In genomic region chr21:42747746-42748351, GRCh38 we compare ENCODE assay signal across 19 cellular contexts.
DNase-seq lines count a peak whose midpoint lies in the region; ATAC-seq and TF ChIP-seq lines count a peak whose summit lies in the region.
"Had no signal": no experiment of that assay in that cellular context is flagged by ENCODE, and none has a peak within 500 bp of the region (broad histone marks: within the 10 kb centered on the region; RNA-seq: fewer than 3 reads in every experiment).

No MANE protein-coding gene starts in this region.

- no peaks in the 10 kb centered on the region for H3K9me3 ChIP-seq in neural progenitor cell (ENCODE audit: low read depth)
- no peaks in the 10 kb centered on the region for H3K9me3 ChIP-seq in upper lobe of right lung
- H3K9me3 ChIP-seq: body of pancreas, prostate gland had no signal

- H3K27ac ChIP-seq in neural progenitor cell (no peak overlapping the region), upper lobe of right lung (peak overlapping the region; percentile 49)

- intact Hi-C loops in upper lobe of right lung (cut with DNase I): no loop called here

- H3K27ac Mint-ChIP-seq in activated naive CD8-positive, alpha-beta T cell treated with anti-CD3 and anti-CD28 coated beads, Interleukin-2, amount 10 ng/mL, durations not matched to agents 7 days and 5 days: peak overlapping the region; percentile 40
- H3K27ac Mint-ChIP-seq in activated naive CD8-positive, alpha-beta T cell treated with anti-CD3 and anti-CD28 coated beads for 36 hours: no peak overlapping the region
- peak overlapping the region; percentile 93 to 97 for H3K27ac Mint-ChIP-seq in effector memory CD8-positive, alpha-beta T cell
- no peak overlapping the region for H3K27ac Mint-ChIP-seq in neural progenitor cell
- no peak overlapping the region for H3K27ac Mint-ChIP-seq in osteocyte (ENCODE audit: unreplicated experiment)
- H3K27ac Mint-ChIP-seq: stimulated activated naive B cell treated with anti-CD40 and anti-IgM and Interleukin-4, amounts not matched to agents 10 μg/mL and 1 μg/mL and 100 μg/mL, for 72 hours had no signal

- H3K36me3 Mint-ChIP-seq in activated naive CD8-positive, alpha-beta T cell treated with anti-CD3 and anti-CD28 coated beads, Interleukin-2, amount 10 ng/mL, durations not matched to agents 7 days and 5 days: no peaks in the 10 kb centered on the region
- H3K36me3 Mint-ChIP-seq in activated naive CD8-positive, alpha-beta T cell treated with anti-CD3 and anti-CD28 coated beads for 36 hours: no peaks in the 10 kb centered on the region
- no peaks in the 10 kb centered on the region for H3K36me3 Mint-ChIP-seq in effector memory CD8-positive, alpha-beta T cell (ENCODE audit: insufficient read depth)
- peaks cover under 1% of the 10 kb centered on the region for H3K36me3 Mint-ChIP-seq in neural progenitor cell
- no peaks in the 10 kb centered on the region for H3K36me3 Mint-ChIP-seq in osteocyte (ENCODE audit: unreplicated experiment)
- H3K36me3 Mint-ChIP-seq: stimulated activated naive B cell treated with anti-CD40 and anti-IgM and Interleukin-4, amounts not matched to agents 10 μg/mL and 1 μg/mL and 100 μg/mL, for 72 hours had no signal

- no peak overlapping the region for H3K9ac ChIP-seq in neural progenitor cell

- no peaks in the 10 kb centered on the region for H3K9me3 Mint-ChIP-seq in activated naive CD8-positive, alpha-beta T cell treated with anti-CD3 and anti-CD28 coated beads, Interleukin-2, amount 10 ng/mL, durations not matched to agents 7 days and 5 days
- H3K9me3 Mint-ChIP-seq in activated naive CD8-positive, alpha-beta T cell treated with anti-CD3 and anti-CD28 coated beads for 36 hours: no peaks in the 10 kb centered on the region
- no peaks in the 10 kb centered on the region for H3K9me3 Mint-ChIP-seq in effector memory CD8-positive, alpha-beta T cell
- H3K9me3 Mint-ChIP-seq in neural progenitor cell (no peaks in the 10 kb centered on the region), osteocyte (ENCODE audit: unreplicated experiment) (no peaks in the 10 kb centered on the region)
- H3K9me3 Mint-ChIP-seq: stimulated activated naive B cell treated with anti-CD40 and anti-IgM and Interleukin-4, amounts not matched to agents 10 μg/mL and 1 μg/mL and 100 μg/mL, for 72 hours; T-helper 1 cell treated with Interleukin-12 subunit alpha and Interleukin-12 subunit beta and Interleukin-4 antibody, amounts not matched to agents 30 μg/mL and 1 μg/mL, for 36 hours had no signal

- no peaks in the 10 kb centered on the region for H3K79me2 ChIP-seq in neural progenitor cell (ENCODE audit: low read depth)

- H4K20me1 ChIP-seq in neural progenitor cell (ENCODE audit: low read depth): peaks cover 8% of the 10 kb centered on the region

- peak overlapping the region; percentile 27 for H3K4me2 ChIP-seq in neural progenitor cell

- no peaks in the 10 kb centered on the region for H3F3A ChIP-seq in neural progenitor cell (ENCODE audit: low read depth)

- H3K36me3 ChIP-seq in neural progenitor cell: no peaks in the 10 kb centered on the region
- no peaks in the 10 kb centered on the region for H3K36me3 ChIP-seq in upper lobe of right lung
- H3K36me3 ChIP-seq: prostate gland had no signal

- no peaks in the 10 kb centered on the region for H3K27me3 Mint-ChIP-seq in activated naive CD8-positive, alpha-beta T cell treated with anti-CD3 and anti-CD28 coated beads, Interleukin-2, amount 10 ng/mL, durations not matched to agents 7 days and 5 days
- H3K27me3 Mint-ChIP-seq in activated naive CD8-positive, alpha-beta T cell treated with anti-CD3 and anti-CD28 coated beads for 36 hours: no peaks in the 10 kb centered on the region
- peaks cover 0 to 3% of the 10 kb centered on the region in 2 donors for H3K27me3 Mint-ChIP-seq in effector memory CD8-positive, alpha-beta T cell
- H3K27me3 Mint-ChIP-seq in neural progenitor cell (ENCODE audit: insufficient read depth, low read depth): peaks cover 2% of the 10 kb centered on the region
- H3K27me3 Mint-ChIP-seq in osteocyte (ENCODE audit: unreplicated experiment): peaks cover 3% of the 10 kb centered on the region

- POLR2A ChIA-PET in activated naive CD8-positive, alpha-beta T cell treated with anti-CD3 and anti-CD28 coated beads, Interleukin-2, amount 10 ng/mL, durations not matched to agents 7 days and 5 days (lab: Charles Lee): interaction anchor here (1.9 to 3.3 kb wide), 4 partner anchors 9 to 94 kb away, joined by 8 to 36 read pairs (median 11); partner anchors contain the start of gene PDE9A

- ATAC-seq in activated naive CD8-positive, alpha-beta T cell treated with anti-CD3 and anti-CD28 coated beads, Interleukin-2, amount 10 ng/mL, durations not matched to agents 7 days and 5 days (ENCODE audit: low read depth): no peak
- no peak for ATAC-seq in effector memory CD8-positive, alpha-beta T cell (replicated peaks)
- ATAC-seq in upper lobe of right lung: no peak
- ATAC-seq: body of pancreas had no signal

- no peak for DNase-seq in activated naive CD8-positive, alpha-beta T cell treated with anti-CD3 and anti-CD28 coated beads, Interleukin-2, amount 10 ng/mL, durations not matched to agents 7 days and 5 days
- DNase-seq in activated naive CD8-positive, alpha-beta T cell treated with anti-CD3 and anti-CD28 coated beads for 36 hours: no peak
- DNase-seq in effector memory CD8-positive, alpha-beta T cell: no peak
- DNase-seq in neural progenitor cell (ENCODE audit: low spot score) (peak; percentile 15), upper lobe of right lung (peak; percentile 44), NCI-H2081 treated with DMSO at 0.1 percent for 48 hours (lab: John Stamatoyannopoulos, UW) (no peak), osteocyte (ENCODE audit: extremely low spot score, unreplicated experiment) (no peak), iPS-NIHi7 (ENCODE audit: extremely low spot score) (no peak)
- DNase-seq: activated gamma-delta T cell treated with Interleukin-2 at 50 U/mL for 16 hours; body of pancreas; Calu3; GDM1; left colon; NCI-H187; NCI-H446 treated with DMSO at 0.1 percent for 48 hours; stimulated activated CD4-positive, alpha-beta T cell treated with anti-CD3 and anti-CD28 coated beads, Interleukin-12 subunit alpha, Interleukin-12 subunit beta, amount 100 ng/mL, for 4 hours; stimulated activated naive B cell treated with anti-CD40 and anti-IgM and Interleukin-4, amounts not matched to agents 10 μg/mL and 1 μg/mL and 100 μg/mL, for 72 hours had no signal

- TF ChIP-seq CTCF in neural progenitor cell (IDR thresholded peaks at IDR 0.05) (no peak), upper lobe of right lung (IDR thresholded peaks at IDR 0.05) (no peak), osteocyte (IDR thresholded peaks at IDR 0.05) (no peak)

- H3K4me3 Mint-ChIP-seq in activated naive CD8-positive, alpha-beta T cell treated with anti-CD3 and anti-CD28 coated beads, Interleukin-2, amount 10 ng/mL, durations not matched to agents 7 days and 5 days: no peak overlapping the region
- H3K4me3 Mint-ChIP-seq in activated naive CD8-positive, alpha-beta T cell treated with anti-CD3 and anti-CD28 coated beads for 36 hours: no peak overlapping the region
- H3K4me3 Mint-ChIP-seq in effector memory CD8-positive, alpha-beta T cell: peak overlapping the region in 1 of 2 donors; percentile 7
- H3K4me3 Mint-ChIP-seq in neural progenitor cell: no peak overlapping the region
- H3K4me3 Mint-ChIP-seq in osteocyte (ENCODE audit: unreplicated experiment): no peak overlapping the region

- peaks cover 21% of the 10 kb centered on the region for H3K4me1 Mint-ChIP-seq in activated naive CD8-positive, alpha-beta T cell treated with anti-CD3 and anti-CD28 coated beads, Interleukin-2, amount 10 ng/mL, durations not matched to agents 7 days and 5 days
- H3K4me1 Mint-ChIP-seq in activated naive CD8-positive, alpha-beta T cell treated with anti-CD3 and anti-CD28 coated beads for 36 hours: peaks cover 22% of the 10 kb centered on the region
- peaks cover 13 to 15% of the 10 kb centered on the region in 2 donors for H3K4me1 Mint-ChIP-seq in effector memory CD8-positive, alpha-beta T cell (ENCODE audit: low read depth in 2 of 2)
- H3K4me1 Mint-ChIP-seq in neural progenitor cell: peaks cover 30% of the 10 kb centered on the region
- no peaks in the 10 kb centered on the region for H3K4me1 Mint-ChIP-seq in osteocyte (ENCODE audit: unreplicated experiment)

- H3K4me3 ChIP-seq in neural progenitor cell: no peak overlapping the region
- no peak overlapping the region for H3K4me3 ChIP-seq in upper lobe of right lung
- H3K4me3 ChIP-seq: body of pancreas, prostate gland had no signal

- no peak overlapping the region for H2AFZ ChIP-seq in neural progenitor cell (replicated peaks)

- H3K27me3 ChIP-seq in neural progenitor cell (no peaks in the 10 kb centered on the region), upper lobe of right lung (no peaks in the 10 kb centered on the region)
- H3K27me3 ChIP-seq: body of pancreas had no signal

- H3K4me1 ChIP-seq in neural progenitor cell (peaks cover 21% of the 10 kb centered on the region), upper lobe of right lung (peaks cover 5% of the 10 kb centered on the region)
- H3K4me1 ChIP-seq: prostate gland had no signal

Comparison
In these comparisons a context has a peak if more than half of its experiments do, and no peak if none do; other contexts are left out.
1. H3K27ac Mint-ChIP-seq: peak in activated naive CD8-positive, alpha-beta T cell treated with anti-CD3 and anti-CD28 coated beads, Interleukin-2, amount 10 ng/mL, durations not matched to agents 7 days and 5 days (single experiment) and effector memory CD8-positive, alpha-beta T cell (2 of 2); none in activated naive CD8-positive, alpha-beta T cell treated with anti-CD3 and anti-CD28 coated beads for 36 hours (single experiment), neural progenitor cell (single experiment) and osteocyte (single experiment).
2. DNase-seq: peak in neural progenitor cell (single experiment) and upper lobe of right lung (single experiment); none in activated naive CD8-positive, alpha-beta T cell treated with anti-CD3 and anti-CD28 coated beads, Interleukin-2, amount 10 ng/mL, durations not matched to agents 7 days and 5 days (single experiment), activated naive CD8-positive, alpha-beta T cell treated with anti-CD3 and anti-CD28 coated beads for 36 hours (single experiment), effector memory CD8-positive, alpha-beta T cell (0 of 3), NCI-H2081 treated with DMSO at 0.1 percent for 48 hours (single experiment), osteocyte (single experiment) and iPS-NIHi7 (single experiment).